ENCODE assay signal across 15 cellular contexts in the genomic region with DNA sequence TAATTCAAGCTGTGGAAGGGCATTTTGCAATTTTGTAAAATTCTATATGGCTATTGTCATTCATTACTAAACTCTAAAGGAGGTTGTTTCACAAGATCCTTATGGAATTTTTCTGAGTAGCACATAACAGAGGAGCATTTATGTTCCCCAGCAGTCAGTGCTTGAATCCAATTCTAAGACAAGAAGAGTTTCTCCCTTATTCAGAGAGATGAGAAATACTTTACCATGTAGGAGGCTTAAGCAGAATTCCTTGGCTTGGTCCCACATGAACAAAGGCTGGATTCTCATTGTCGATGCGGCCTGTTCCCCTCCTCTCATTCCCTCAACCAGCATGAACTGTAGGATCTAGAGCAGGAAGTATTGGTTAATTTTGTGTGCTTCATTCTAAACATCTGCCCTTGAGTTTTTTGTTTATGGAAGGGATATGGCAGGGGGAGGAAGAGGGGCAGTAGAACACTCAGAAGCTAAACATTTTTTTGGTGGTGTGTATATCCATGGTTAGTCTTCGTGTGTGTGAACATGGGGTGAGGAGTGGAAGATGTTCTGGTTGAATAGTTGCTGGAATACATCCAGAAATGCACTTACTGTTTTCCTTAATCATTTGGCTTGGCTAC.
DNase-seq lines count a peak whose midpoint lies in the region; ATAC-seq and TF ChIP-seq lines count a peak whose summit lies in the region.
"Had no signal": no experiment of that assay in that cellular context is flagged by ENCODE, and none has a peak within 500 bp of the region (broad histone marks: within the 10 kb centered on the region; RNA-seq: fewer than 3 reads in every experiment).

No MANE protein-coding gene starts in this region.

- intact Hi-C loops in heart right ventricle (cut with DNase I), result loop anchor here in 5 of 10 donors (5.0 to 10.0 kb wide), 3 partner anchors 55 to 73 kb away; a partner anchor contains a TSS
- intact Hi-C loops in cardiac septum (cut with DNase I), result no loop called here
- intact Hi-C loops in breast epithelium (cut with DNase I; ENCODE audit: low total_unique reads), result no loop called here
- intact Hi-C loops in uterus (cut with DNase I; ENCODE audit: low total_unique reads), result no loop called here
- intact Hi-C loops in adrenal gland (cut with DNase I), result no loop called here

- peaks cover 0 to 93% (median 77%) of the 10 kb centered on the region in 9 donors for H3K4me1 ChIP-seq in heart right ventricle
- no peaks in the 10 kb centered on the region for H3K4me1 ChIP-seq in breast epithelium
- H3K4me1 ChIP-seq in uterus, result peaks cover 7 to 10% of the 10 kb centered on the region in 2 donors
- H3K4me1 ChIP-seq in adrenal gland (replicated peaks in 1 of 2), result peaks cover 6 to 21% of the 10 kb centered on the region in 2 donors

- H3K4me1 Mint-ChIP-seq in activated naive CD8-positive, alpha-beta T cell treated with anti-CD3 and anti-CD28 coated beads for 36 hours, result no peaks in the 10 kb centered on the region

- TF ChIP-seq POLR2A in breast epithelium (IDR thresholded peaks at IDR 0.05) (no peak), uterus (IDR thresholded peaks at IDR 0.05) (no peak), adrenal gland (IDR thresholded peaks at IDR 0.05) (no peak)

- H3K27ac Mint-ChIP-seq in activated naive CD8-positive, alpha-beta T cell treated with anti-CD3 and anti-CD28 coated beads for 36 hours, result no peak overlapping the region
- H3K27ac Mint-ChIP-seq: nephron had no signal

- TF ChIP-seq CTCF in heart right ventricle (IDR thresholded peaks at IDR 0.05) (no peak), breast epithelium (IDR thresholded peaks at IDR 0.05) (no peak), uterus (IDR thresholded peaks at IDR 0.05) (no peak), adrenal gland (IDR thresholded peaks at IDR 0.05) (no peak)

- H3K27ac ChIP-seq in heart right ventricle (peak overlapping the region in 9 of 10 donors; percentile 14 to 80 (median 37)), breast epithelium (peak overlapping the region; percentile 54 to 71), uterus (peak overlapping the region; percentile 49 to 79), adrenal gland (no peak overlapping the region)
- H3K27ac ChIP-seq: C4-2B had no signal

- peak in 1 of 8 donors; percentile 24 for ATAC-seq in heart right ventricle
- no peak for ATAC-seq in left lobe of liver

- H3K27me3 ChIP-seq in heart right ventricle (no peaks in the 10 kb centered on the region), breast epithelium (no peaks in the 10 kb centered on the region), uterus (no peaks in the 10 kb centered on the region), adrenal gland (no peaks in the 10 kb centered on the region)

- no peak overlapping the region for H3K4me3 Mint-ChIP-seq in activated naive CD8-positive, alpha-beta T cell treated with anti-CD3 and anti-CD28 coated beads for 36 hours
- H3K4me3 Mint-ChIP-seq: nephron had no signal

- H3K27me3 Mint-ChIP-seq in activated naive CD8-positive, alpha-beta T cell treated with anti-CD3 and anti-CD28 coated beads for 36 hours, result peaks cover 16% of the 10 kb centered on the region

- DNase-seq in heart right ventricle, result no peak
- no peak for DNase-seq in cardiac septum (ENCODE audit: low spot score)
- DNase-seq in breast epithelium (ENCODE audit: low spot score in 2 of 2), result no peak
- DNase-seq in left kidney (ENCODE audit: low read depth, low spot score), result peak; percentile 28
- DNase-seq in uterus, result no peak
- DNase-seq in adrenal gland, result no peak
- DNase-seq in left lobe of liver (ENCODE audit: low spot score), result no peak
- no peak for DNase-seq in activated naive CD8-positive, alpha-beta T cell treated with anti-CD3 and anti-CD28 coated beads for 36 hours
- DNase-seq: activated CD4-positive, alpha-beta T cell treated with anti-CD3 and anti-CD28 coated beads for 48 hours; hippocampal formation; NCI-H1417 treated with DMSO at 0.1 percent for 48 hours; SHP77 treated with DMSO at 0.1 percent for 48 hours; stimulated activated CD4-positive, alpha-beta T cell treated with anti-CD3 and anti-CD28 coated beads, Interleukin-4, amount 100 ng/mL, for 4 hours had no signal

- H3K4me3 ChIP-seq in heart right ventricle (no peak overlapping the region), breast epithelium (no peak overlapping the region), uterus (no peak overlapping the region), adrenal gland (no peak overlapping the region)

- no peaks in the 10 kb centered on the region for H3K36me3 Mint-ChIP-seq in activated naive CD8-positive, alpha-beta T cell treated with anti-CD3 and anti-CD28 coated beads for 36 hours

- H3K36me3 ChIP-seq in heart right ventricle (peaks cover 0 to 12% (median 0%) of the 10 kb centered on the region in 9 donors), breast epithelium (no peaks in the 10 kb centered on the region), uterus (no peaks in the 10 kb centered on the region), adrenal gland (replicated peaks in 1 of 2) (no peaks in the 10 kb centered on the region)

- H3K9me3 ChIP-seq in heart right ventricle (no peaks in the 10 kb centered on the region), breast epithelium (no peaks in the 10 kb centered on the region), uterus (no peaks in the 10 kb centered on the region), adrenal gland (replicated peaks in 1 of 3) (no peaks in the 10 kb centered on the region)

- H3K9me3 Mint-ChIP-seq in activated naive CD8-positive, alpha-beta T cell treated with anti-CD3 and anti-CD28 coated beads for 36 hours, result no peaks in the 10 kb centered on the region
- H3K9me3 Mint-ChIP-seq: nephron had no signal

- WGBS in heart right ventricle, 2 donors, result 39 to 41% methylated on average over 3 of the region's 3 CpGs
- 71 to 82% (median 73%) methylated on average over 3 of the region's 3 CpGs for WGBS in adrenal gland, 4 donors

Comparison
In these comparisons a context has a peak if more than half of its experiments do, and no peak if none do; other contexts are left out.
1. H3K27ac ChIP-seq: peak in heart right ventricle (9 of 10), breast epithelium (2 of 2) and uterus (2 of 2); none in adrenal gland (0 of 5).